In the genomic region with DNA sequence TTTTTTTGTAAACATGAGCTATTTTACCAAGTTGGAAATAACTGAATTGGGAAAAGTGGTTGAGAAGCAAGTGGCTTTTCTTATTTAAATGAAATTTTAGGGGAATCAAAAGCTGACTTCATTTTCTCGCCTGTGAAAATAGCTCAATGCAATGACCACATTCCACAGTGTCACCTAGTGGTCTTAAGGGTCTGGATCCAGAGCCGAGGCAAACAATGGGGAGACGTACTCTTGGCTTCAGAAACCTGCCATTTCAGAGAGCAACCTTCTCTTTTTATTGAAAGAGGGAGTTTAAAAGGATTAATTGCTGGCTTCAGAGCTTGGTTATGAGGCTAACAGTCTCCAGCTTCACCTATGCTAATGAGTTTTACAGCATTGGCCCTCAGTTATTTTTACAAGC, we compare ENCODE assay signal across 1 cellular context.
TF ChIP-seq lines count a peak whose summit lies in the region.

No MANE protein-coding gene starts in this region.

TF ChIP-seq in WTC11, 78 proteins besides CTCF, POLR2A, EP300 and RAD21 (continued from another document):
- TF ChIP-seq, protein P1, sequence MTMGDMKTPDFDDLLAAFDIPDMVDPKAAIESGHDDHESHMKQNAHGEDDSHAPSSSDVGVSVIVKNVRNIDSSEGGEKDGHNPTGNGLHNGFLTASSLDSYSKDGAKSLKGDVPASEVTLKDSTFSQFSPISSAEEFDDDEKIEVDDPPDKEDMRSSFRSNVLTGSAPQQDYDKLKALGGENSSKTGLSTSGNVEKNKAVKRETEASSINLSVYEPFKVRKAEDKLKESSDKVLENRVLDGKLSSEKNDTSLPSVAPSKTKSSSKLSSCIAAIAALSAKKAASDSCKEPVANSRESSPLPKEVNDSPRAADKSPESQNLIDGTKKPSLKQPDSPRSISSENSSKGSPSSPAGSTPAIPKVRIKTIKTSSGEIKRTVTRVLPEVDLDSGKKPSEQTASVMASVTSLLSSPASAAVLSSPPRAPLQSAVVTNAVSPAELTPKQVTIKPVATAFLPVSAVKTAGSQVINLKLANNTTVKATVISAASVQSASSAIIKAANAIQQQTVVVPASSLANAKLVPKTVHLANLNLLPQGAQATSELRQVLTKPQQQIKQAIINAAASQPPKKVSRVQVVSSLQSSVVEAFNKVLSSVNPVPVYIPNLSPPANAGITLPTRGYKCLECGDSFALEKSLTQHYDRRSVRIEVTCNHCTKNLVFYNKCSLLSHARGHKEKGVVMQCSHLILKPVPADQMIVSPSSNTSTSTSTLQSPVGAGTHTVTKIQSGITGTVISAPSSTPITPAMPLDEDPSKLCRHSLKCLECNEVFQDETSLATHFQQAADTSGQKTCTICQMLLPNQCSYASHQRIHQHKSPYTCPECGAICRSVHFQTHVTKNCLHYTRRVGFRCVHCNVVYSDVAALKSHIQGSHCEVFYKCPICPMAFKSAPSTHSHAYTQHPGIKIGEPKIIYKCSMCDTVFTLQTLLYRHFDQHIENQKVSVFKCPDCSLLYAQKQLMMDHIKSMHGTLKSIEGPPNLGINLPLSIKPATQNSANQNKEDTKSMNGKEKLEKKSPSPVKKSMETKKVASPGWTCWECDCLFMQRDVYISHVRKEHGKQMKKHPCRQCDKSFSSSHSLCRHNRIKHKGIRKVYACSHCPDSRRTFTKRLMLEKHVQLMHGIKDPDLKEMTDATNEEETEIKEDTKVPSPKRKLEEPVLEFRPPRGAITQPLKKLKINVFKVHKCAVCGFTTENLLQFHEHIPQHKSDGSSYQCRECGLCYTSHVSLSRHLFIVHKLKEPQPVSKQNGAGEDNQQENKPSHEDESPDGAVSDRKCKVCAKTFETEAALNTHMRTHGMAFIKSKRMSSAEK (CRISPR knock-in tag; IDR thresholded peaks at IDR 0.05; ENCODE audit: borderline replicate concordance): no peak
- TF ChIP-seq RORB (CRISPR knock-in tag; IDR thresholded peaks at IDR 0.05): no peak
- TF ChIP-seq, protein P2, sequence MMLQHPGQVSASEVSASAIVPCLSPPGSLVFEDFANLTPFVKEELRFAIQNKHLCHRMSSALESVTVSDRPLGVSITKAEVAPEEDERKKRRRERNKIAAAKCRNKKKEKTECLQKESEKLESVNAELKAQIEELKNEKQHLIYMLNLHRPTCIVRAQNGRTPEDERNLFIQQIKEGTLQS (CRISPR knock-in tag; conservative IDR thresholded peaks at IDR 0.05): no peak
- TF ChIP-seq, protein P3, sequence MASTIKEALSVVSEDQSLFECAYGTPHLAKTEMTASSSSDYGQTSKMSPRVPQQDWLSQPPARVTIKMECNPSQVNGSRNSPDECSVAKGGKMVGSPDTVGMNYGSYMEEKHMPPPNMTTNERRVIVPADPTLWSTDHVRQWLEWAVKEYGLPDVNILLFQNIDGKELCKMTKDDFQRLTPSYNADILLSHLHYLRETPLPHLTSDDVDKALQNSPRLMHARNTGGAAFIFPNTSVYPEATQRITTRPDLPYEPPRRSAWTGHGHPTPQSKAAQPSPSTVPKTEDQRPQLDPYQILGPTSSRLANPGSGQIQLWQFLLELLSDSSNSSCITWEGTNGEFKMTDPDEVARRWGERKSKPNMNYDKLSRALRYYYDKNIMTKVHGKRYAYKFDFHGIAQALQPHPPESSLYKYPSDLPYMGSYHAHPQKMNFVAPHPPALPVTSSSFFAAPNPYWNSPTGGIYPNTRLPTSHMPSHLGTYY (CRISPR knock-in tag; IDR thresholded peaks at IDR 0.05): no peak
- TF ChIP-seq, protein P4, sequence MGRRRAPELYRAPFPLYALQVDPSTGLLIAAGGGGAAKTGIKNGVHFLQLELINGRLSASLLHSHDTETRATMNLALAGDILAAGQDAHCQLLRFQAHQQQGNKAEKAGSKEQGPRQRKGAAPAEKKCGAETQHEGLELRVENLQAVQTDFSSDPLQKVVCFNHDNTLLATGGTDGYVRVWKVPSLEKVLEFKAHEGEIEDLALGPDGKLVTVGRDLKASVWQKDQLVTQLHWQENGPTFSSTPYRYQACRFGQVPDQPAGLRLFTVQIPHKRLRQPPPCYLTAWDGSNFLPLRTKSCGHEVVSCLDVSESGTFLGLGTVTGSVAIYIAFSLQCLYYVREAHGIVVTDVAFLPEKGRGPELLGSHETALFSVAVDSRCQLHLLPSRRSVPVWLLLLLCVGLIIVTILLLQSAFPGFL (CRISPR knock-in tag; IDR thresholded peaks at IDR 0.05; ENCODE audit: borderline replicate concordance): no peak
- TF ChIP-seq, protein P5, sequence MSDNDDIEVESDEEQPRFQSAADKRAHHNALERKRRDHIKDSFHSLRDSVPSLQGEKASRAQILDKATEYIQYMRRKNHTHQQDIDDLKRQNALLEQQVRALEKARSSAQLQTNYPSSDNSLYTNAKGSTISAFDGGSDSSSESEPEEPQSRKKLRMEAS (CRISPR knock-in tag; IDR thresholded peaks at IDR 0.05): no peak
- TF ChIP-seq, protein P6, sequence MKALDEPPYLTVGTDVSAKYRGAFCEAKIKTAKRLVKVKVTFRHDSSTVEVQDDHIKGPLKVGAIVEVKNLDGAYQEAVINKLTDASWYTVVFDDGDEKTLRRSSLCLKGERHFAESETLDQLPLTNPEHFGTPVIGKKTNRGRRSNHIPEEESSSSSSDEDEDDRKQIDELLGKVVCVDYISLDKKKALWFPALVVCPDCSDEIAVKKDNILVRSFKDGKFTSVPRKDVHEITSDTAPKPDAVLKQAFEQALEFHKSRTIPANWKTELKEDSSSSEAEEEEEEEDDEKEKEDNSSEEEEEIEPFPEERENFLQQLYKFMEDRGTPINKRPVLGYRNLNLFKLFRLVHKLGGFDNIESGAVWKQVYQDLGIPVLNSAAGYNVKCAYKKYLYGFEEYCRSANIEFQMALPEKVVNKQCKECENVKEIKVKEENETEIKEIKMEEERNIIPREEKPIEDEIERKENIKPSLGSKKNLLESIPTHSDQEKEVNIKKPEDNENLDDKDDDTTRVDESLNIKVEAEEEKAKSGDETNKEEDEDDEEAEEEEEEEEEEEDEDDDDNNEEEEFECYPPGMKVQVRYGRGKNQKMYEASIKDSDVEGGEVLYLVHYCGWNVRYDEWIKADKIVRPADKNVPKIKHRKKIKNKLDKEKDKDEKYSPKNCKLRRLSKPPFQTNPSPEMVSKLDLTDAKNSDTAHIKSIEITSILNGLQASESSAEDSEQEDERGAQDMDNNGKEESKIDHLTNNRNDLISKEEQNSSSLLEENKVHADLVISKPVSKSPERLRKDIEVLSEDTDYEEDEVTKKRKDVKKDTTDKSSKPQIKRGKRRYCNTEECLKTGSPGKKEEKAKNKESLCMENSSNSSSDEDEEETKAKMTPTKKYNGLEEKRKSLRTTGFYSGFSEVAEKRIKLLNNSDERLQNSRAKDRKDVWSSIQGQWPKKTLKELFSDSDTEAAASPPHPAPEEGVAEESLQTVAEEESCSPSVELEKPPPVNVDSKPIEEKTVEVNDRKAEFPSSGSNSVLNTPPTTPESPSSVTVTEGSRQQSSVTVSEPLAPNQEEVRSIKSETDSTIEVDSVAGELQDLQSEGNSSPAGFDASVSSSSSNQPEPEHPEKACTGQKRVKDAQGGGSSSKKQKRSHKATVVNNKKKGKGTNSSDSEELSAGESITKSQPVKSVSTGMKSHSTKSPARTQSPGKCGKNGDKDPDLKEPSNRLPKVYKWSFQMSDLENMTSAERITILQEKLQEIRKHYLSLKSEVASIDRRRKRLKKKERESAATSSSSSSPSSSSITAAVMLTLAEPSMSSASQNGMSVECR (CRISPR knock-in tag; IDR thresholded peaks at IDR 0.05; ENCODE audit: borderline replicate concordance): no peak
- TF ChIP-seq TEAD4 (CRISPR knock-in tag; IDR thresholded peaks at IDR 0.05): no peak
- no peak for TF ChIP-seq NR3C1 (CRISPR knock-in tag; conservative IDR thresholded peaks at IDR 0.05; ENCODE audit: low read depth)
